Comparison of ENCODE assay signal across 8 cellular contexts in genomic region chr9:125240649-125240999, GRCh38. TPM values are rescaled to one million over a fixed set of nuclear protein-coding genes. Genes with fewer than 3 reads are reported as not detected.
DNase-seq lines count a peak whose midpoint lies in the region; ATAC-seq and TF ChIP-seq lines count a peak whose summit lies in the region.

No MANE protein-coding gene starts in this region.

- POLR2A ChIA-PET in AG04450 (lab: Yijun Ruan, JAX), result interaction anchor here (0.8 to 2.4 kb wide), 17 partner anchors 9 to 469 kb away, joined by 3 to 37 read pairs (median 5); partner anchors contain the start of genes ARPC5L, GAPVD1 and RPL35

- H2AK5ac ChIP-seq in trophoblast cell (ENCODE audit: low read length), result peak overlapping the region; percentile 73

- whole genome bisulfite sequencing in trophoblast cell (ENCODE audit: extremely low coverage, insufficient coverage, insufficient read length), result no CpG with 5 or more reads among the region's 33 CpGs

- no peak overlapping the region for H2BK12ac ChIP-seq in trophoblast cell (ENCODE audit: low read length)

- H3K79me1 ChIP-seq in trophoblast cell (ENCODE audit: low read length), result peaks cover 11% of the 10 kb centered on the region

- H4K91ac ChIP-seq in trophoblast cell (ENCODE audit: low read depth, low read length), result peak overlapping the region; percentile 64

- H3K79me2 ChIP-seq in trophoblast cell (ENCODE audit: control insufficient read depth, insufficient read depth, low read length, poor library complexity), result peaks cover 13% of the 10 kb centered on the region

- H3K27me3 ChIP-seq in AG04450 (ENCODE audit: control insufficient read depth, insufficient read depth, low read length) (no peaks in the 10 kb centered on the region), foreskin keratinocyte (no peaks in the 10 kb centered on the region), trophoblast cell (ENCODE audit: insufficient read depth, low read length) (no peaks in the 10 kb centered on the region)

- peak overlapping the region; percentile 77 for H4K8ac ChIP-seq in trophoblast cell (ENCODE audit: low read depth, low read length)

- peak overlapping the region; percentile 74 for H2AFZ ChIP-seq in trophoblast cell (ENCODE audit: insufficient read depth, low read length, poor library complexity)

- peak overlapping the region; percentile 91 for H3K18ac ChIP-seq in trophoblast cell (ENCODE audit: low read length)

- TF ChIP-seq CTCF in AG04450 (IDR thresholded peaks at IDR 0.05; ENCODE audit: low read depth, low read length), result no peak
- TF ChIP-seq CTCF in foreskin keratinocyte (conservative IDR thresholded peaks at IDR 0.05), result no peak

- peak overlapping the region; percentile 79 for H3K9ac ChIP-seq in trophoblast cell (ENCODE audit: low read length)

- DNase-seq in AG04450 (ENCODE audit: low read depth, low spot score) (no peak), HUDEP-2 (lab: John Stamatoyannopoulos, UW; ENCODE audit: unreplicated experiment in 76 of 76) (peak in 40 of 76 experiments; percentile 10 to 71 (median 40)), foreskin keratinocyte (no peak), trophoblast cell (peak; percentile 19 to 56), NCI-H2081 treated with DMSO at 0.1 percent for 48 hours (lab: John Stamatoyannopoulos, UW) (no peak), NCI-H2171 treated with DMSO at 0.1 percent for 48 hours (lab: John Stamatoyannopoulos, UW) (no peak)
- peak; percentile 74 for DNase-seq in activated CD8-positive, alpha-beta memory T cell treated with anti-CD3 and anti-CD28 coated beads, Interleukin-2, amount 50 U/mL, for 48 hours

- H3K36me3 ChIP-seq in trophoblast cell (ENCODE audit: control insufficient read depth in 1 of 2, insufficient read depth in 2 of 2, low read length in 2 of 2), result peaks cover 17 to 36% of the 10 kb centered on the region in 2 experiments

- H3K9me3 ChIP-seq in AG04450 (ENCODE audit: control insufficient read depth, insufficient read depth, low read length) (peaks cover 4% of the 10 kb centered on the region; the same call in 1 of the 2 replicates), trophoblast cell (ENCODE audit: insufficient read depth, low read depth, low read length) (no peaks in the 10 kb centered on the region)

- ATAC-seq in GM18867 (IDR thresholded peaks at IDR 0.05; ENCODE audit: unreplicated experiment), result peak; percentile 1
- no peak for ATAC-seq in foreskin keratinocyte

- CTCF ChIA-PET in AG04450 (lab: Charles Lee), result no interaction called here

- peak overlapping the region; percentile 10 for H4K12ac ChIP-seq in trophoblast cell (ENCODE audit: low read depth, low read length)

- H3K23ac ChIP-seq in trophoblast cell (ENCODE audit: low read length), result no peak overlapping the region

- H3K4me2 ChIP-seq in trophoblast cell (ENCODE audit: low read length), result peak overlapping the region; percentile 69

- peak overlapping the region; percentile 69 for H2BK120ac ChIP-seq in trophoblast cell (ENCODE audit: insufficient read depth, low read length, poor library complexity)

- H3K27ac ChIP-seq in AG04450 (ENCODE audit: low read depth, low read length) (peak overlapping the region; percentile 93), foreskin keratinocyte (peak overlapping the region; percentile 58), trophoblast cell (ENCODE audit: low read depth, low read length) (peak overlapping the region; percentile 49)

- peak overlapping the region; percentile 1 for H2BK5ac ChIP-seq in trophoblast cell (ENCODE audit: low read depth, low read length, poor library complexity)

- H3K4me3 ChIP-seq in AG04450 (ENCODE audit: low read depth, low read length), result peak overlapping the region; percentile 100
- peak overlapping the region; percentile 91 for H3K4me3 ChIP-seq in trophoblast cell (ENCODE audit: low read depth, low read length)

- H3K4me1 ChIP-seq in foreskin keratinocyte, result peaks cover 8% of the 10 kb centered on the region
- peaks cover 8 to 10% of the 10 kb centered on the region in 2 experiments for H3K4me1 ChIP-seq in trophoblast cell (ENCODE audit: control insufficient read depth in 1 of 2, insufficient read depth in 2 of 2, low read length in 2 of 2)

- peak overlapping the region; percentile 48 for H3K14ac ChIP-seq in trophoblast cell (ENCODE audit: low read length)

- H3K4ac ChIP-seq in trophoblast cell (ENCODE audit: low read depth, low read length), result peak overlapping the region; percentile 37

RNA-seq across cellular contexts. Expression of gene HSPA5, which starts 0.5 kb away (rescaled TPM):
- polyA plus RNA-seq in AG04450 (2011; rRNA removed) (477 and 591 TPM in 2 replicates), foreskin keratinocyte (333 and 386 TPM in 2 replicates)
- polyA minus RNA-seq in AG04450 (2011; rRNA and poly(A)+ RNA removed), result 298 and 337 TPM in 2 replicates
- total RNA-seq in foreskin keratinocyte, result 315 and 402 TPM in 2 replicates
- 701 and 742 TPM in 2 replicates for polyA plus RNA-seq in trophoblast cell (2013)

RNA-seq across cellular contexts. Expression of gene GAPVD1, which starts 21.0 kb away (rescaled TPM):
- 22.1 and 25.8 TPM in 2 replicates for polyA plus RNA-seq in AG04450 (2011; rRNA removed)
- polyA minus RNA-seq in AG04450 (2011; rRNA and poly(A)+ RNA removed), result 26.6 and 34.5 TPM in 2 replicates
- total RNA-seq in foreskin keratinocyte, result 45.3 and 47.2 TPM in 2 replicates
- 4.7 and 5.9 TPM in 2 replicates for polyA plus RNA-seq in foreskin keratinocyte
- polyA plus RNA-seq in trophoblast cell (2013), result 31.6 and 31.8 TPM in 2 replicates

RNA-seq across cellular contexts. Expression of gene RABEPK, which starts 40.3 kb away (rescaled TPM):
- 45.5 and 45.8 TPM in 2 replicates for polyA plus RNA-seq in AG04450 (2011; rRNA removed)
- polyA minus RNA-seq in AG04450 (2011; rRNA and poly(A)+ RNA removed), result 22.8 and 25.8 TPM in 2 replicates
- total RNA-seq in foreskin keratinocyte, result 30.4 and 33.2 TPM in 2 replicates
- 31.6 and 33.5 TPM in 2 replicates for polyA plus RNA-seq in foreskin keratinocyte
- 13.4 and 14.1 TPM in 2 replicates for polyA plus RNA-seq in trophoblast cell (2013)

RNA-seq across cellular contexts. Expression of gene PPP6C, which starts 51.0 kb away (rescaled TPM):
- polyA plus RNA-seq in AG04450 (2011; rRNA removed), result 24.3 and 34.8 TPM in 2 replicates
- 13.7 and 24.7 TPM in 2 replicates for polyA minus RNA-seq in AG04450 (2011; rRNA and poly(A)+ RNA removed)
- total RNA-seq in foreskin keratinocyte, result 30.0 and 30.1 TPM in 2 replicates
- polyA plus RNA-seq in foreskin keratinocyte, result 18.8 and 21.7 TPM in 2 replicates
- polyA plus RNA-seq in trophoblast cell (2013), result 28.3 and 28.4 TPM in 2 replicates

Comparison
In these comparisons a context has a peak if more than half of its experiments do, and no peak if none do; other contexts are left out.
1. DNase-seq: peak in HUDEP-2 (40 of 76), activated CD8-positive, alpha-beta memory T cell treated with anti-CD3 and anti-CD28 coated beads, Interleukin-2, amount 50 U/mL, for 48 hours (single experiment) and trophoblast cell (2 of 2); none in AG04450 (single experiment), foreskin keratinocyte (0 of 2), NCI-H2081 treated with DMSO at 0.1 percent for 48 hours (single experiment) and NCI-H2171 treated with DMSO at 0.1 percent for 48 hours (single experiment).
2. Peak in every context shown above with its lines, with median percentiles within 50 percentile points of each other: H3K27ac ChIP-seq.